Comparison of ENCODE assay signal across 23 cellular contexts in genomic region chr17:36118477-36119353, GRCh38. TPM values are rescaled to one million over a fixed set of nuclear protein-coding genes. Genes with fewer than 3 reads are reported as not detected.
A peak's percentile ranks its signal among the peaks of the same experiment; 100 is the strongest.
DNase-seq lines count a peak whose midpoint lies in the region; ATAC-seq and TF ChIP-seq lines count a peak whose summit lies in the region.
"Had no signal": no experiment of that assay in that cellular context is flagged by ENCODE, and none has a peak within 500 bp of the region (broad histone marks: within the 10 kb centered on the region; RNA-seq: fewer than 3 reads in every experiment).

No MANE protein-coding gene starts in this region.

- CTCF ChIA-PET in activated CD8-positive, alpha-beta T cell treated with anti-CD3 and anti-CD28 coated beads for 36 hours (lab: Charles Lee), result interaction anchor here (0.9 to 4.6 kb wide), 6 partner anchors 13 to 149 kb away, joined by 3 to 32 read pairs (median 6); no protein-coding TSS in a partner anchor
- CTCF ChIA-PET in activated CD8-positive, alpha-beta T cell treated with anti-CD3 and anti-CD28 coated beads, Interleukin-2, amount 10 ng/mL, durations not matched to agents 7 days and 5 days (lab: Charles Lee), result interaction anchor here (0.9 to 1.9 kb wide), 4 partner anchors 30 to 355 kb away, joined by 3 to 8 read pairs (median 3); no protein-coding TSS in a partner anchor

- DNase-seq in activated CD8-positive, alpha-beta T cell treated with anti-CD3 and anti-CD28 coated beads for 36 hours, result peak; percentile 18
- DNase-seq in activated CD8-positive, alpha-beta T cell treated with anti-CD3 and anti-CD28 coated beads, Interleukin-2, amount 10 ng/mL, durations not matched to agents 7 days and 5 days, result no peak
- DNase-seq in NB4 (ENCODE audit: low read depth) (peak; percentile 12), type B pancreatic cell (ENCODE audit: extremely low spot score, unreplicated experiment) (no peak), left ventricle myocardium inferior (no peak), prostate gland (ENCODE audit: low spot score) (no peak)
- no peak for DNase-seq in central memory CD8-positive, alpha-beta T cell (ENCODE audit: low spot score in 2 of 2)
- DNase-seq: activated CD8-positive, alpha-beta memory T cell treated with anti-CD3 and anti-CD28 coated beads, Interleukin-2, amount 50 U/mL, for 48 hours; activated naive CD4-positive, alpha-beta T cell; C1 segment of cervical spinal cord; Calu3; cortex of kidney; glutamatergic neuron; HCEC 1CT; KBM-7; mammary epithelial cell; NCI-H2171 treated with DMSO at 0.1 percent for 48 hours; nucleus accumbens; right cardiac atrium; SHP77 treated with DMSO at 0.1 percent for 48 hours; stimulated activated CD4-positive, alpha-beta T cell treated with anti-CD3 and anti-CD28 coated beads, Interleukin-12 subunit alpha, Interleukin-12 subunit beta, amount 100 ng/mL, for 4 hours; upper lobe of left lung had no signal

- POLR2A ChIA-PET in activated CD8-positive, alpha-beta T cell treated with anti-CD3 and anti-CD28 coated beads for 36 hours (lab: Charles Lee), result interaction anchor here (0.6 to 2.2 kb wide), 8 partner anchors 9 to 32 kb away, joined by 3 to 7 read pairs (median 4); partner anchors contain the start of genes CCL3 and CCL4
- POLR2A ChIA-PET in activated CD8-positive, alpha-beta T cell treated with anti-CD3 and anti-CD28 coated beads, Interleukin-2, amount 10 ng/mL, durations not matched to agents 7 days and 5 days (lab: Charles Lee), result no interaction called here

- 90% methylated on average over 12 of the region's 12 CpGs for WGBS in prostate gland

- peak overlapping the region; percentile 89 for H3K27ac Mint-ChIP-seq in activated CD8-positive, alpha-beta T cell treated with anti-CD3 and anti-CD28 coated beads for 36 hours
- no peak overlapping the region for H3K27ac Mint-ChIP-seq in activated CD8-positive, alpha-beta T cell treated with anti-CD3 and anti-CD28 coated beads, Interleukin-2, amount 10 ng/mL, durations not matched to agents 7 days and 5 days
- peak overlapping the region; percentile 91 for H3K27ac Mint-ChIP-seq in central memory CD8-positive, alpha-beta T cell (ENCODE audit: low read depth)
- peak overlapping the region; percentile 90 for H3K27ac Mint-ChIP-seq in type B pancreatic cell

- peaks cover 37% of the 10 kb centered on the region for H3K4me1 Mint-ChIP-seq in activated CD8-positive, alpha-beta T cell treated with anti-CD3 and anti-CD28 coated beads for 36 hours (ENCODE audit: low read depth)
- H3K4me1 Mint-ChIP-seq in activated CD8-positive, alpha-beta T cell treated with anti-CD3 and anti-CD28 coated beads, Interleukin-2, amount 10 ng/mL, durations not matched to agents 7 days and 5 days (ENCODE audit: low read depth), result no peaks in the 10 kb centered on the region
- H3K4me1 Mint-ChIP-seq in central memory CD8-positive, alpha-beta T cell, result peaks cover 66% of the 10 kb centered on the region
- H3K4me1 Mint-ChIP-seq in type B pancreatic cell (ENCODE audit: unreplicated experiment), result peaks cover 11% of the 10 kb centered on the region

- no peak overlapping the region for H3K4me3 ChIP-seq in NB4 (ENCODE audit: low read depth, low read length)
- no peak overlapping the region for H3K4me3 ChIP-seq in left ventricle myocardium inferior
- H3K4me3 ChIP-seq in prostate gland, result no peak overlapping the region
- H3K4me3 ChIP-seq: upper lobe of left lung had no signal

- peak overlapping the region; percentile 31 for H3K4me3 Mint-ChIP-seq in activated CD8-positive, alpha-beta T cell treated with anti-CD3 and anti-CD28 coated beads for 36 hours
- H3K4me3 Mint-ChIP-seq in activated CD8-positive, alpha-beta T cell treated with anti-CD3 and anti-CD28 coated beads, Interleukin-2, amount 10 ng/mL, durations not matched to agents 7 days and 5 days, result no peak overlapping the region
- peak overlapping the region; percentile 72 for H3K4me3 Mint-ChIP-seq in central memory CD8-positive, alpha-beta T cell
- H3K4me3 Mint-ChIP-seq in type B pancreatic cell, result no peak overlapping the region

- peaks cover 5% of the 10 kb centered on the region for H3K9me3 Mint-ChIP-seq in activated CD8-positive, alpha-beta T cell treated with anti-CD3 and anti-CD28 coated beads for 36 hours
- no peaks in the 10 kb centered on the region for H3K9me3 Mint-ChIP-seq in activated CD8-positive, alpha-beta T cell treated with anti-CD3 and anti-CD28 coated beads, Interleukin-2, amount 10 ng/mL, durations not matched to agents 7 days and 5 days (ENCODE audit: insufficient read depth)
- H3K9me3 Mint-ChIP-seq in central memory CD8-positive, alpha-beta T cell, result no peaks in the 10 kb centered on the region
- H3K9me3 Mint-ChIP-seq in type B pancreatic cell, result peaks cover 8% of the 10 kb centered on the region

- H3K36me3 ChIP-seq in left ventricle myocardium inferior (no peaks in the 10 kb centered on the region), prostate gland (no peaks in the 10 kb centered on the region)
- H3K36me3 ChIP-seq: upper lobe of left lung had no signal

- H3K27ac ChIP-seq in left ventricle myocardium inferior (replicated peaks), result no peak overlapping the region
- H3K27ac ChIP-seq in prostate gland, result no peak overlapping the region
- H3K27ac ChIP-seq: upper lobe of left lung had no signal

- intact Hi-C loops in activated CD8-positive, alpha-beta T cell treated with anti-CD3 and anti-CD28 coated beads for 36 hours (cut with micrococcal nuclease), result no loop called here
- intact Hi-C loops in left ventricle myocardium inferior (cut with micrococcal nuclease), result no loop called here
- intact Hi-C loops in prostate gland (cut with DNase I), result no loop called here

- TF ChIP-seq POLR2A in NB4 (IDR thresholded peaks at IDR 0.05; ENCODE audit: extremely low read depth, insufficient read length), result no peak
- no peak for TF ChIP-seq POLR2A in prostate gland (IDR thresholded peaks at IDR 0.05)

- peaks cover 9% of the 10 kb centered on the region for H3K27me3 ChIP-seq in left ventricle myocardium inferior (ENCODE audit: low read depth)
- no peaks in the 10 kb centered on the region for H3K27me3 ChIP-seq in prostate gland (replicated peaks; ENCODE audit: insufficient read depth)
- H3K27me3 ChIP-seq: upper lobe of left lung had no signal

- H3K27me3 Mint-ChIP-seq in activated CD8-positive, alpha-beta T cell treated with anti-CD3 and anti-CD28 coated beads for 36 hours, result no peaks in the 10 kb centered on the region
- H3K27me3 Mint-ChIP-seq in activated CD8-positive, alpha-beta T cell treated with anti-CD3 and anti-CD28 coated beads, Interleukin-2, amount 10 ng/mL, durations not matched to agents 7 days and 5 days (ENCODE audit: low read depth), result peaks cover 11% of the 10 kb centered on the region
- no peaks in the 10 kb centered on the region for H3K27me3 Mint-ChIP-seq in central memory CD8-positive, alpha-beta T cell
- no peaks in the 10 kb centered on the region for H3K27me3 Mint-ChIP-seq in type B pancreatic cell

- TF ChIP-seq CTCF in activated CD8-positive, alpha-beta T cell treated with anti-CD3 and anti-CD28 coated beads for 36 hours (IDR thresholded peaks at IDR 0.05), result no peak
- TF ChIP-seq CTCF in NB4 (IDR thresholded peaks at IDR 0.05; ENCODE audit: low read depth, low read length) (no peak), type B pancreatic cell (conservative IDR thresholded peaks at IDR 0.05) (no peak), left ventricle myocardium inferior (IDR thresholded peaks at IDR 0.05; ENCODE audit: borderline replicate concordance) (no peak), prostate gland (IDR thresholded peaks at IDR 0.05) (no peak)

- H3K9me3 ChIP-seq in left ventricle myocardium inferior (replicated peaks) (no peaks in the 10 kb centered on the region), prostate gland (no peaks in the 10 kb centered on the region)
- H3K9me3 ChIP-seq: upper lobe of left lung had no signal

- H3K4me1 ChIP-seq in left ventricle myocardium inferior, result no peaks in the 10 kb centered on the region
- no peaks in the 10 kb centered on the region for H3K4me1 ChIP-seq in prostate gland (replicated peaks)
- H3K4me1 ChIP-seq: upper lobe of left lung had no signal

- ATAC-seq in activated CD8-positive, alpha-beta T cell treated with anti-CD3 and anti-CD28 coated beads for 36 hours, result no peak
- ATAC-seq in activated CD8-positive, alpha-beta T cell treated with anti-CD3 and anti-CD28 coated beads, Interleukin-2, amount 10 ng/mL, durations not matched to agents 7 days and 5 days, result no peak
- no peak for ATAC-seq in central memory CD8-positive, alpha-beta T cell (replicated peaks; ENCODE audit: extremely low read depth, poor library complexity, severe bottlenecking)
- ATAC-seq in GM21737 (IDR thresholded peaks at IDR 0.05; ENCODE audit: unreplicated experiment), result no peak

- H3K36me3 Mint-ChIP-seq in activated CD8-positive, alpha-beta T cell treated with anti-CD3 and anti-CD28 coated beads for 36 hours (ENCODE audit: low read depth), result no peaks in the 10 kb centered on the region
- no peaks in the 10 kb centered on the region for H3K36me3 Mint-ChIP-seq in activated CD8-positive, alpha-beta T cell treated with anti-CD3 and anti-CD28 coated beads, Interleukin-2, amount 10 ng/mL, durations not matched to agents 7 days and 5 days (ENCODE audit: low read depth)
- H3K36me3 Mint-ChIP-seq in central memory CD8-positive, alpha-beta T cell (ENCODE audit: insufficient read depth), result peaks cover 10% of the 10 kb centered on the region
- H3K36me3 Mint-ChIP-seq in type B pancreatic cell, result no peaks in the 10 kb centered on the region

RNA-seq across cellular contexts. Expression of gene CCL4, which starts 15.1 kb away (rescaled TPM):
- 100 to 1,000 TPM; 287 to 290 TPM for total RNA-seq in activated CD8-positive, alpha-beta T cell treated with anti-CD3 and anti-CD28 coated beads for 36 hours
- 1 to 10 TPM; 6.5 to 6.7 TPM for total RNA-seq in activated CD8-positive, alpha-beta T cell treated with anti-CD3 and anti-CD28 coated beads, Interleukin-2, amount 10 ng/mL, durations not matched to agents 7 days and 5 days
- total RNA-seq in type B pancreatic cell (ENCODE audit: low replicate concordance), result 0.57 TPM in 1 of 2 replicates, not detected in the other
- 0.91 TPM for total RNA-seq in left ventricle myocardium inferior
- total RNA-seq in prostate gland, result 1 to 10 TPM in 1 of 2 donors, under 1 TPM in 1; 0.57 to 1.5 TPM
- total RNA-seq: Calu3, mammary epithelial cell had no signal

RNA-seq across cellular contexts. Expression of gene CCL3, which starts 28.8 kb away (rescaled TPM):
- total RNA-seq in activated CD8-positive, alpha-beta T cell treated with anti-CD3 and anti-CD28 coated beads for 36 hours, result 100 to 1,000 TPM; 230 to 253 TPM
- 1 to 10 TPM; 4.2 to 5.1 TPM for total RNA-seq in activated CD8-positive, alpha-beta T cell treated with anti-CD3 and anti-CD28 coated beads, Interleukin-2, amount 10 ng/mL, durations not matched to agents 7 days and 5 days
- total RNA-seq in type B pancreatic cell (ENCODE audit: low replicate concordance) (not detected in 2 replicates), left ventricle myocardium inferior (not detected), prostate gland (not detected)
- total RNA-seq: Calu3, mammary epithelial cell had no signal

RNA-seq across cellular contexts. Expression of gene CCL18, which starts 54.6 kb away (rescaled TPM):
- not detected for total RNA-seq in activated CD8-positive, alpha-beta T cell treated with anti-CD3 and anti-CD28 coated beads for 36 hours
- total RNA-seq in activated CD8-positive, alpha-beta T cell treated with anti-CD3 and anti-CD28 coated beads, Interleukin-2, amount 10 ng/mL, durations not matched to agents 7 days and 5 days, result not detected
- total RNA-seq in type B pancreatic cell (ENCODE audit: low replicate concordance), result 0.60 TPM in 1 of 2 replicates, not detected in the other
- 1.1 TPM for total RNA-seq in left ventricle myocardium inferior
- 1 to 10 TPM in 1 of 2 donors, not detected in 1; 2.4 TPM for total RNA-seq in prostate gland
- total RNA-seq: Calu3, mammary epithelial cell had no signal

RNA-seq across cellular contexts. Expression of gene TBC1D3B, which starts 57.7 kb away (rescaled TPM):
- 1 to 10 TPM; 6.6 to 9.0 TPM for total RNA-seq in activated CD8-positive, alpha-beta T cell treated with anti-CD3 and anti-CD28 coated beads for 36 hours
- total RNA-seq in activated CD8-positive, alpha-beta T cell treated with anti-CD3 and anti-CD28 coated beads, Interleukin-2, amount 10 ng/mL, durations not matched to agents 7 days and 5 days, result 1 to 10 TPM; 6.7 to 8.1 TPM
- total RNA-seq in type B pancreatic cell (ENCODE audit: low replicate concordance), result 14.5 and 18.0 TPM in 2 replicates
- 3.4 TPM for total RNA-seq in left ventricle myocardium inferior
- total RNA-seq in prostate gland, result 1 to 10 TPM in 1 of 2 donors, under 1 TPM in 1; 0.96 to 3.9 TPM

Comparison
In these comparisons a context has a peak if more than half of its experiments do, and no peak if none do; other contexts are left out.
1. DNase-seq: peak in activated CD8-positive, alpha-beta T cell treated with anti-CD3 and anti-CD28 coated beads for 36 hours (single experiment) and NB4 (single experiment); none in activated CD8-positive, alpha-beta T cell treated with anti-CD3 and anti-CD28 coated beads, Interleukin-2, amount 10 ng/mL, durations not matched to agents 7 days and 5 days (single experiment), central memory CD8-positive, alpha-beta T cell (0 of 2), type B pancreatic cell (single experiment), left ventricle myocardium inferior (single experiment) and prostate gland (single experiment).
2. H3K4me3 Mint-ChIP-seq: peak in activated CD8-positive, alpha-beta T cell treated with anti-CD3 and anti-CD28 coated beads for 36 hours (single experiment) and central memory CD8-positive, alpha-beta T cell (single experiment); none in activated CD8-positive, alpha-beta T cell treated with anti-CD3 and anti-CD28 coated beads, Interleukin-2, amount 10 ng/mL, durations not matched to agents 7 days and 5 days (single experiment) and type B pancreatic cell (single experiment).
3. RNA of gene CCL4, which starts 15.1 kb away (total RNA-seq): 287 to 290 TPM in activated CD8-positive, alpha-beta T cell treated with anti-CD3 and anti-CD28 coated beads for 36 hours; 6.5 to 6.7 TPM in activated CD8-positive, alpha-beta T cell treated with anti-CD3 and anti-CD28 coated beads, Interleukin-2, amount 10 ng/mL, durations not matched to agents 7 days and 5 days, 0.57 to 1.5 TPM in prostate gland, 0.91 TPM in left ventricle myocardium inferior (single experiment) and 0.57 TPM in type B pancreatic cell; every median in the first group is over 10 times any median in the second.
4. RNA of gene CCL3, which starts 28.8 kb away (total RNA-seq): 230 to 253 TPM in activated CD8-positive, alpha-beta T cell treated with anti-CD3 and anti-CD28 coated beads for 36 hours; 4.2 to 5.1 TPM in activated CD8-positive, alpha-beta T cell treated with anti-CD3 and anti-CD28 coated beads, Interleukin-2, amount 10 ng/mL, durations not matched to agents 7 days and 5 days, not detected in left ventricle myocardium inferior (single experiment), not detected in prostate gland and not detected in type B pancreatic cell; every median in the first group is over 10 times any median in the second.